ENCODE assay signal across 8 cellular contexts in genomic region chrX:318739-319578, GRCh38. TPM values are rescaled to one million over a fixed set of nuclear protein-coding genes. Genes with fewer than 3 reads are reported as not detected.
DNase-seq lines count a peak whose midpoint lies in the region; ATAC-seq and TF ChIP-seq lines count a peak whose summit lies in the region.

TSS of gene GTPBP6 (minus strand) at chrX:318796. CDS start at chrX:318787, 9 bp downstream.

- peak; percentile 99 for DNase-seq in activated CD4-positive, CD25-positive, alpha-beta regulatory T cell treated with anti-CD3 and anti-CD28 coated beads, Interleukin-2, amount 50 U/mL, for 16 hours (ENCODE audit: low read depth, low spot score)
- DNase-seq in activated CD4-positive, CD25-positive, alpha-beta regulatory T cell (lab: John Stamatoyannopoulos, UW) = no peak
- peak; percentile 100 for DNase-seq in chondrocyte (ENCODE audit: low spot score)
- DNase-seq in left lobe of liver (ENCODE audit: low spot score) = peak; percentile 100
- DNase-seq in stimulated activated CD4-positive, alpha-beta T cell treated with anti-CD3 and anti-CD28 coated beads, Interleukin-4, amount 100 ng/mL, for 1 hour = peak; percentile 97
- no peak for DNase-seq in NCI-H345 (lab: John Stamatoyannopoulos, UW)

- no peaks in the 10 kb centered on the region for H3K27me3 Mint-ChIP-seq in chondrocyte (ENCODE audit: low read depth)

- peak within 1 kb of the TSS; percentile 96 for H3K27ac Mint-ChIP-seq in chondrocyte (ENCODE audit: unreplicated experiment)

- TF ChIP-seq CTCF in VCaP (conservative IDR thresholded peaks at IDR 0.05) = no peak; the same call in 1 of the 2 replicates
- TF ChIP-seq CTCF in chondrocyte (IDR thresholded peaks at IDR 0.05) = peak; percentile 45

- H3K4me1 Mint-ChIP-seq in chondrocyte (ENCODE audit: low read depth) = peaks cover 24% of the 10 kb centered on the region

- no peaks in the 10 kb centered on the region for H3K9me3 Mint-ChIP-seq in chondrocyte (ENCODE audit: low read depth)

- ATAC-seq in HG03196 (IDR thresholded peaks at IDR 0.05; ENCODE audit: unreplicated experiment) = peak; percentile 78
- ATAC-seq in left lobe of liver = peak; percentile 68

- peak within 1 kb of the TSS; percentile 89 for H3K4me3 Mint-ChIP-seq in chondrocyte (ENCODE audit: unreplicated experiment)

- no peaks in the 10 kb centered on the region for H3K36me3 Mint-ChIP-seq in chondrocyte (ENCODE audit: low read depth)

- H3K27ac ChIP-seq in VCaP = peak within 1 kb of the TSS; percentile 96

RNA-seq across cellular contexts. Expression of gene GTPBP6, which starts in this region (rescaled TPM):
- 37.6 to 42.2 TPM (median 42.0 TPM) in 3 replicates for total RNA-seq in chondrocyte
- 31.7 TPM for total RNA-seq in left lobe of liver

Comparison
In these comparisons a context has a peak if more than half of its experiments do, and no peak if none do; other contexts are left out.
1. DNase-seq: peak in activated CD4-positive, CD25-positive, alpha-beta regulatory T cell treated with anti-CD3 and anti-CD28 coated beads, Interleukin-2, amount 50 U/mL, for 16 hours (single experiment), chondrocyte (single experiment), left lobe of liver (single experiment) and stimulated activated CD4-positive, alpha-beta T cell treated with anti-CD3 and anti-CD28 coated beads, Interleukin-4, amount 100 ng/mL, for 1 hour (single experiment); none in activated CD4-positive, CD25-positive, alpha-beta regulatory T cell (0 of 4) and NCI-H345 (single experiment).